In the genomic region with DNA sequence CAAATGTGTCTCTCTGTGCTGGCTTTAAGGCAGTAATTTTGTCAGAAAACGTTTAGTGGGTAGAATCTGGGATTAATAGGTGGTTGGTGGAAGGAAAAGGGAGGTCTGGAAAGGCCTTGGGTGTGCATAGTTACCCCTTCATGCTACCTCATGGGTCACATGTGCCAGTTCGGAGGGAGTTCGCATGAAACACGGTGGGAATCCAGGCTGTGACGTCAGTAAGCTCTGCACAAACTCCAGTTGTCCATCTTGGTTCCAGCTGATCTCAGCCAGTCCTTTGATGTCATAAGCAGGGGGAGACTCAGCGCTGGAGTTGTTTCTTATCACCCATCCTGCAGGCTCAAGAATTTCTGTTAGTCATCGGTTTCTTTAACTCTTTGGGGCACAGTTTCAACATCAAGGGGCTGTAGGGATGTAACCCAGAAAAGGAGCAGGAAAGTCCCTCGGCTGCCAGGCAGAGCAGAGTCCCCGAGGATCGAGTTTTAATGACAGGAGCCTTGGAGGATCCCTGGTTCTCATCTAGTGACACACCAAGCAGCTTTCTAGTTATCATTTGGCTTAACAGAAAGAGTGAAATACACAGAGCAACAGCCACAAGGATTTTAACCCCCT, we compare ENCODE assay signal across 1 cellular context.
TF ChIP-seq lines count a peak whose summit lies in the region.

No MANE protein-coding gene starts in this region.

TF ChIP-seq in K562, 482 proteins besides CTCF, POLR2A, EP300 and RAD21 (continues in another document):
- TF ChIP-seq MTF1 (CRISPR knock-in tag; IDR thresholded peaks at IDR 0.05; ENCODE audit: borderline replicate concordance) (no peak), ZNF232 (CRISPR knock-in tag; IDR thresholded peaks at IDR 0.05) (no peak), GTF3C2 (IDR thresholded peaks at IDR 0.05; ENCODE audit: borderline replicate concordance, extremely low read depth, insufficient read length) (no peak), ARID1B (IDR thresholded peaks at IDR 0.05) (peak; percentile 96), HDAC3 (IDR thresholded peaks at IDR 0.05; ENCODE audit: borderline replicate concordance, partially characterized antibody) (peak; percentile 81), TBP (optimal IDR thresholded peaks at IDR 0.05; ENCODE audit: low read depth, low read length) (peak; percentile 62), ESRRA (IDR thresholded peaks at IDR 0.05; ENCODE audit: borderline replicate concordance, low read depth) (peak; percentile 37; the same call in 1 of the 2 replicates), HES1 (IDR thresholded peaks at IDR 0.05; ENCODE audit: low read depth) (0 out of 2 replicates have a peak, but pooled peaks have one; percentile 32), SNRNP70 (optimal IDR thresholded peaks at IDR 0.05; ENCODE audit: low read depth, low read length) (no peak), TEAD2 (tag; IDR thresholded peaks at IDR 0.05) (peak; percentile 75), TEAD1 (CRISPR knock-in tag; IDR thresholded peaks at IDR 0.05) (peak; percentile 93 to 95), ZNF318 (IDR thresholded peaks at IDR 0.05; ENCODE audit: borderline replicate concordance in 1 of 2, low read depth in 1 of 2) (peak in 1 of 2 experiments; percentile 98; a peak in 2 of 4 replicates), ZSCAN29 (IDR thresholded peaks at IDR 0.05) (no peak), DACH1 (IDR thresholded peaks at IDR 0.05; ENCODE audit: partially characterized antibody) (peak; percentile 95), TAF1 (IDR thresholded peaks at IDR 0.05; ENCODE audit: control insufficient read depth, extremely low read depth, insufficient read depth, low read length, severe bottlenecking) (peak; percentile 51), GABPB1 (CRISPR knock-in tag; IDR thresholded peaks at IDR 0.05) (0 out of 2 replicates have a peak, but pooled peaks have one; percentile 40), MNT (conservative IDR thresholded peaks at IDR 0.05) (peak; percentile 50 to 65; a peak in 2 of 4 replicates), MAFF (IDR thresholded peaks at IDR 0.05; ENCODE audit: low read length) (peak; percentile 46; the same call in 1 of the 2 replicates), ETV1 (tag; conservative IDR thresholded peaks at IDR 0.05; ENCODE audit: low read depth) (peak; percentile 33; the same call in 1 of the 2 replicates), SUPT5H (IDR thresholded peaks at IDR 0.05) (peak; percentile 51; the same call in 1 of the 2 replicates), FOXK2 (conservative IDR thresholded peaks at IDR 0.05 in 1 of 2, IDR thresholded peaks at IDR 0.05 in 1 of 2; ENCODE audit: low read depth in 2 of 2) (peak; percentile 69 to 85; a peak in 3 of 4 replicates), ZKSCAN1 (IDR thresholded peaks at IDR 0.05; ENCODE audit: low read depth, low read length) (no peak), SAP30 (IDR thresholded peaks at IDR 0.05; ENCODE audit: borderline replicate concordance, insufficient read depth, low read depth, low read length, poor library complexity, severe bottlenecking) (no peak), TEAD4 (IDR thresholded peaks at IDR 0.05; ENCODE audit: low read length) (peak; percentile 96), TEAD4 (CRISPR knock-in tag; IDR thresholded peaks at IDR 0.05; ENCODE audit: borderline replicate concordance) (no peak)
- TF ChIP-seq, protein P1, sequence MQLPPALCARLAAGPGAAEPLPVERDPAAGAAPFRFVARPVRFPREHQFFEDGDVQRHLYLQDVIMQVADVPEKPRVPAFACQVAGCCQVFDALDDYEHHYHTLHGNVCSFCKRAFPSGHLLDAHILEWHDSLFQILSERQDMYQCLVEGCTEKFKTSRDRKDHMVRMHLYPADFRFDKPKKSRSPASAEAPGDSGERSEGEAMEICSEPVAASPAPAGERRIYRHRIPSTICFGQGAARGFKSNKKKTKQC (CRISPR knock-in tag; IDR thresholded peaks at IDR 0.05): 0 out of 2 replicates have a peak, but pooled peaks have one; percentile 30
- TF ChIP-seq, protein P2, sequence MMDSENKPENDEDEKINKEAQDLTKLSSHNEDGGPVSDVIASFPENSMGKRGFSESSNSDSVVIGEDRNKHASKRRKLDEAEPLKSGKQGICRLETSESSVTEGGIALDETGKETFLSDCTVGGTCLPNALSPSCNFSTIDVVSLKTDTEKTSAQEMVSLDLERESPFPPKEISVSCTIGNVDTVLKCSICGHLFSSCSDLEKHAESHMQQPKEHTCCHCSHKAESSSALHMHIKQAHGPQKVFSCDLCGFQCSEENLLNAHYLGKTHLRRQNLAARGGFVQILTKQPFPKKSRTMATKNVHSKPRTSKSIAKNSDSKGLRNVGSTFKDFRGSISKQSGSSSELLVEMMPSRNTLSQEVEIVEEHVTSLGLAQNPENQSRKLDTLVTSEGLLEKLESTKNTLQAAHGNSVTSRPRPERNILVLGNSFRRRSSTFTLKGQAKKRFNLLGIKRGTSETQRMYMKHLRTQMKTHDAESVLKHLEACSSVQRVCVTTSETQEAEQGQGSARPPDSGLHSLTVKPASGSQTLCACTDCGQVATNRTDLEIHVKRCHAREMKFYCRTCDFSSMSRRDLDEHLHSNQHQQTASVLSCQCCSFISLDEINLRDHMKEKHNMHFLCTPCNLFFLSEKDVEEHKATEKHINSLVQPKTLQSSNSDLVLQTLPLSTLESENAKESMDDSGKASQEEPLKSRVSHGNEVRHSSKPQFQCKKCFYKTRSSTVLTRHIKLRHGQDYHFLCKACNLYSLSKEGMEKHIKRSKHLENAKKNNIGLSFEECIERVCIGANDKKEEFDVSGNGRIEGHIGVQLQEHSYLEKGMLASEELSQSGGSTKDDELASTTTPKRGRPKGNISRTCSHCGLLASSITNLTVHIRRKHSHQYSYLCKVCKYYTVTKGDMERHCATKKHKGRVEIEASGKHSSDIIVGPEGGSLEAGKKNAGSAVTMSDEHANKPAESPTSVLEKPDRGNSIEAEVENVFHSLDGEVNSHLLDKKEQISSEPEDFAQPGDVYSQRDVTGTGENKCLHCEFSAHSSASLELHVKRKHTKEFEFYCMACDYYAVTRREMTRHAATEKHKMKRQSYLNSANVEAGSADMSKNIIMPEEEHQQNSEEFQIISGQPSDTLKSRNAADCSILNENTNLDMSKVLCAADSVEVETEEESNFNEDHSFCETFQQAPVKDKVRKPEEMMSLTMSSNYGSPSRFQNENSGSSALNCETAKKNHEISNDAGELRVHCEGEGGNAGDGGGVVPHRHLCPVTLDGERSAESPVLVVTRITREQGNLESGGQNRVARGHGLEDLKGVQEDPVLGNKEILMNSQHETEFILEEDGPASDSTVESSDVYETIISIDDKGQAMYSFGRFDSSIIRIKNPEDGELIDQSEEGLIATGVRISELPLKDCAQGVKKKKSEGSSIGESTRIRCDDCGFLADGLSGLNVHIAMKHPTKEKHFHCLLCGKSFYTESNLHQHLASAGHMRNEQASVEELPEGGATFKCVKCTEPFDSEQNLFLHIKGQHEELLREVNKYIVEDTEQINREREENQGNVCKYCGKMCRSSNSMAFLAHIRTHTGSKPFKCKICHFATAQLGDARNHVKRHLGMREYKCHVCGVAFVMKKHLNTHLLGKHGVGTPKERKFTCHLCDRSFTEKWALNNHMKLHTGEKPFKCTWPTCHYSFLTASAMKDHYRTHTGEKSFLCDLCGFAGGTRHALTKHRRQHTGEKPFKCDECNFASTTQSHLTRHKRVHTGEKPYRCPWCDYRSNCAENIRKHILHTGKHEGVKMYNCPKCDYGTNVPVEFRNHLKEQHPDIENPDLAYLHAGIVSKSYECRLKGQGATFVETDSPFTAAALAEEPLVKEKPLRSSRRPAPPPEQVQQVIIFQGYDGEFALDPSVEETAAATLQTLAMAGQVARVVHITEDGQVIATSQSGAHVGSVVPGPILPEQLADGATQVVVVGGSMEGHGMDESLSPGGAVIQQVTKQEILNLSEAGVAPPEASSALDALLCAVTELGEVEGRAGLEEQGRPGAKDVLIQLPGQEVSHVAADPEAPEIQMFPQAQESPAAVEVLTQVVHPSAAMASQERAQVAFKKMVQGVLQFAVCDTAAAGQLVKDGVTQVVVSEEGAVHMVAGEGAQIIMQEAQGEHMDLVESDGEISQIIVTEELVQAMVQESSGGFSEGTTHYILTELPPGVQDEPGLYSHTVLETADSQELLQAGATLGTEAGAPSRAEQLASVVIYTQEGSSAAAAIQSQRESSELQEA (IDR thresholded peaks at IDR 0.05; ENCODE audit: low read depth): no peak
- TF ChIP-seq, protein P3, sequence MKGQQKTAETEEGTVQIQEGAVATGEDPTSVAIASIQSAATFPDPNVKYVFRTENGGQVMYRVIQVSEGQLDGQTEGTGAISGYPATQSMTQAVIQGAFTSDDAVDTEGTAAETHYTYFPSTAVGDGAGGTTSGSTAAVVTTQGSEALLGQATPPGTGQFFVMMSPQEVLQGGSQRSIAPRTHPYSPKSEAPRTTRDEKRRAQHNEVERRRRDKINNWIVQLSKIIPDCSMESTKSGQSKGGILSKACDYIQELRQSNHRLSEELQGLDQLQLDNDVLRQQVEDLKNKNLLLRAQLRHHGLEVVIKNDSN (CRISPR knock-in tag; IDR thresholded peaks at IDR 0.05): peak; percentile 81
